ENCODE assay signal across 18 cellular contexts in the genomic region with DNA sequence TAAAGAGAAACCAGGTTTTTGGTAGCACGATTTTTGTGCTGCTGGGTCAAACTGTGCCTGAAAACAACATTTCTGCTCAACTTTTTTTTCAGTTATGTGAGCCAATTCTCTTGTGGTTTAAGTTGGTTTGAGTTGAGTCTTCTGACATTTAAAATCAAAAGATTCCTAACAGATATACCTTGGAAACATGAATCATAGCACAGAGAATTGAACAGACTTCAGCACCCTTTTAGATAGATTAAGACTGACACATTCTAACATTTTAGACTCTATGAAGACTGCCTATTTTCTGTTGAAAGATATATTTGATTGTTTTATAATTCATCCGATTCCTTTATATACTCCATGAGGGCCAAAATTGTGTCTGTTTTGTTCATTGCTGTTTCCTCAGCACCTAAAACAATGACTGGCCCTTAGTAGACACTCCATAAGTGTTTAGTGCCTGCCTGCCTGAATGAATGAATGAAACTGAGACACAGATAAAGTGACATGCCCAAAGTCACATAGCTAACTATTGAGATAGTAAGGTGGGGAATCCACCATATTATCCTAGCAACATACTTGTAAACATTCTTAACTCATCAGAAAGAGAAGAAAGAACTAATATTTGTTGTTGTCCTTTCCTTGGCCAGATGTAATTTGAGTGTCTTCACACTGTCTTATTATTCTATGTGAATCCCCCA.
DNase-seq lines count a peak whose midpoint lies in the region; ATAC-seq, FAIRE-seq and TF ChIP-seq lines count a peak whose summit lies in the region.
"Had no signal": no experiment of that assay in that cellular context is flagged by ENCODE, and none has a peak within 500 bp of the region (broad histone marks: within the 10 kb centered on the region; RNA-seq: fewer than 3 reads in every experiment).

No MANE protein-coding gene starts in this region.

- H3K27ac ChIP-seq in H1 (ENCODE audit: low read depth, low read length): no peak overlapping the region
- no peak overlapping the region for H3K27ac ChIP-seq in neuronal stem cell (replicated peaks; ENCODE audit: low read length)

- H2AK5ac ChIP-seq in H1 (ENCODE audit: low read depth, low read length) (no peak overlapping the region), neuronal stem cell (ENCODE audit: low read depth, low read length) (no peak overlapping the region)

- H3K18ac ChIP-seq in H1 (ENCODE audit: extremely low read depth, low read length) (no peak overlapping the region), neuronal stem cell (ENCODE audit: low read length) (no peak overlapping the region)

- CTCF ChIA-PET in activated naive CD4-positive, alpha-beta T cell treated with anti-CD3 and anti-CD28 coated beads for 36 hours (lab: Charles Lee): interaction anchor here (0.6 kb wide), 1 partner anchor 385 kb away, joined by 3 read pairs; no protein-coding TSS in a partner anchor
- CTCF ChIA-PET in H1 (lab: Charles Lee; ENCODE audit: partially characterized antibody): interaction anchor here (0.8 kb wide), 1 partner anchor 26 kb away, joined by 4 read pairs; no protein-coding TSS in a partner anchor

- TF ChIP-seq RAD21 in H1 (IDR thresholded peaks at IDR 0.05 in 1 of 2, conservative IDR thresholded peaks at IDR 0.05 in 1 of 2; ENCODE audit: low read depth in 2 of 2, low read length in 2 of 2): no peak

- peak overlapping the region; percentile 89 for H3K27ac Mint-ChIP-seq in activated naive CD4-positive, alpha-beta T cell treated with anti-CD3 and anti-CD28 coated beads for 36 hours
- H3K27ac Mint-ChIP-seq in stimulated activated naive CD8-positive, alpha-beta T cell treated with anti-CD3 and anti-CD28 coated beads, Interleukin-15, amount 100 ng/mL, for 72 hours: peak overlapping the region; percentile 19 to 90

- H3K4me2 ChIP-seq in H1 (ENCODE audit: insufficient read depth in 1 of 2, low read depth in 2 of 2, low read length in 2 of 2) (no peak overlapping the region), neuronal stem cell (ENCODE audit: insufficient read depth, low read length, poor library complexity, severe bottlenecking) (no peak overlapping the region)

- no peaks in the 10 kb centered on the region for H3K27me3 Mint-ChIP-seq in activated naive CD4-positive, alpha-beta T cell treated with anti-CD3 and anti-CD28 coated beads for 36 hours (ENCODE audit: low read depth)
- no peaks in the 10 kb centered on the region for H3K27me3 Mint-ChIP-seq in stimulated activated naive CD8-positive, alpha-beta T cell treated with anti-CD3 and anti-CD28 coated beads, Interleukin-15, amount 100 ng/mL, for 72 hours
- H3K27me3 Mint-ChIP-seq: CD4-positive, CD25-positive, alpha-beta regulatory T cell had no signal

- H3K14ac ChIP-seq in H1 (ENCODE audit: insufficient read length) (no peak overlapping the region), neuronal stem cell (ENCODE audit: low read length) (no peak overlapping the region)

- H3K23me2 ChIP-seq in H1 (ENCODE audit: low read depth, low read length): no peaks in the 10 kb centered on the region

- no peak for TF ChIP-seq POLR2A in H1 (IDR thresholded peaks at IDR 0.05; ENCODE audit: control extremely low read depth in 1 of 2, low read depth in 2 of 2, low read length in 2 of 2)

- H3K4ac ChIP-seq in H1 (replicated peaks; ENCODE audit: insufficient read length, low read depth, low read length) (no peak overlapping the region), neuronal stem cell (ENCODE audit: low read length) (no peak overlapping the region)

- no peak overlapping the region for H3K4me3 ChIP-seq in H1 (ENCODE audit: extremely low read depth in 1 of 4, insufficient read depth in 2 of 4, low read depth in 3 of 4, low read length in 4 of 4)
- no peak overlapping the region for H3K4me3 ChIP-seq in neuronal stem cell (ENCODE audit: low read length in 2 of 2)
- H3K4me3 ChIP-seq: K562 had no signal

- no peaks in the 10 kb centered on the region for H4K20me1 ChIP-seq in H1 (replicated peaks in 1 of 2; ENCODE audit: control insufficient read depth in 1 of 2, insufficient read depth in 2 of 2, low read length in 2 of 2)

- H3K4me1 ChIP-seq in H1 (replicated peaks in 1 of 4; ENCODE audit: control insufficient read depth in 3 of 4, insufficient read depth in 4 of 4, low read length in 3 of 4) (no peaks in the 10 kb centered on the region), neuronal stem cell (ENCODE audit: control insufficient read depth in 2 of 2, insufficient read depth in 1 of 2, low read depth in 1 of 2, low read length in 2 of 2) (no peaks in the 10 kb centered on the region)

- 89% methylated on average over 2 of the region's 2 CpGs; no CpG with 5 or more reads in 1 of the 2 experiments for WGBS in H1 (ENCODE audit: extremely low coverage in 1 of 2, insufficient coverage in 1 of 2, insufficient read length in 1 of 2, insufficient replicate concordance in 2 of 2, low coverage in 1 of 2, low lambda C conversion rate in 2 of 2, missing lambda C conversion rate in 1 of 2), 2 experiments
- no CpG with 5 or more reads among the region's 2 CpGs for WGBS in neuronal stem cell (ENCODE audit: extremely low coverage in 2 of 2, insufficient read length in 2 of 2, insufficient replicate concordance in 1 of 2), 2 donors

- H3K79me2 ChIP-seq in H1 (ENCODE audit: control insufficient read depth in 1 of 2, insufficient read depth in 2 of 2, low read length in 2 of 2): no peaks in the 10 kb centered on the region

- TF ChIP-seq EP300 in H1 (IDR thresholded peaks at IDR 0.05; ENCODE audit: borderline replicate concordance in 1 of 2, low read depth in 2 of 2, low read length in 2 of 2): no peak

- no peaks in the 10 kb centered on the region for H3K36me3 Mint-ChIP-seq in activated naive CD4-positive, alpha-beta T cell treated with anti-CD3 and anti-CD28 coated beads for 36 hours (ENCODE audit: low read depth)
- H3K36me3 Mint-ChIP-seq: CD4-positive, CD25-positive, alpha-beta regulatory T cell had no signal

- H3K23ac ChIP-seq in H1 (ENCODE audit: insufficient read length) (no peak overlapping the region), neuronal stem cell (ENCODE audit: low read depth, low read length, poor library complexity) (no peak overlapping the region)

- H2AFZ ChIP-seq in H1 (ENCODE audit: low read length) (no peak overlapping the region), neuronal stem cell (ENCODE audit: low read length) (no peak overlapping the region)

- H2BK15ac ChIP-seq in H1 (ENCODE audit: low read length): no peak overlapping the region
- no peak overlapping the region for H2BK15ac ChIP-seq in neuronal stem cell (ENCODE audit: low read length)

- peaks cover 4% of the 10 kb centered on the region for H3K9me3 Mint-ChIP-seq in activated naive CD4-positive, alpha-beta T cell treated with anti-CD3 and anti-CD28 coated beads for 36 hours
- peaks cover 9 to 24% of the 10 kb centered on the region in 2 donors for H3K9me3 Mint-ChIP-seq in stimulated activated naive CD8-positive, alpha-beta T cell treated with anti-CD3 and anti-CD28 coated beads, Interleukin-15, amount 100 ng/mL, for 72 hours

- no peaks in the 10 kb centered on the region for H3K9me3 ChIP-seq in H1 (ENCODE audit: insufficient read depth in 2 of 2, low read depth in 1 of 2, low read length in 1 of 2)
- H3K9me3 ChIP-seq in neuronal stem cell (replicated peaks in 1 of 2; ENCODE audit: control insufficient read depth in 2 of 2, insufficient read depth in 1 of 2, low read depth in 1 of 2, low read length in 2 of 2): no peaks in the 10 kb centered on the region

- POLR2A ChIA-PET in H1 (lab: Charles Lee; ENCODE audit: partially characterized antibody): no interaction called here

- H4K91ac ChIP-seq in H1 (replicated peaks; ENCODE audit: insufficient read length, low read length) (no peak overlapping the region), neuronal stem cell (ENCODE audit: low read depth, low read length, poor library complexity) (no peak overlapping the region)

- H3K56ac ChIP-seq in H1 (replicated peaks; ENCODE audit: insufficient read length, low read depth, low read length): no peak overlapping the region

- H4K8ac ChIP-seq in H1 (ENCODE audit: extremely low read depth, insufficient read depth, low read length): no peak overlapping the region
- no peak overlapping the region for H4K8ac ChIP-seq in neuronal stem cell (ENCODE audit: low read depth, low read length)

- intact Hi-C loops in activated naive CD4-positive, alpha-beta T cell treated with anti-CD3 and anti-CD28 coated beads for 36 hours (cut with micrococcal nuclease): loop anchor here (1.0 to 5.0 kb wide), 8 partner anchors 15 to 608 kb away; no protein-coding TSS in a partner anchor

- H4K5ac ChIP-seq in H1 (ENCODE audit: insufficient read length, low read depth, low read length): no peak overlapping the region

- H2BK5ac ChIP-seq in H1 (ENCODE audit: low read depth, low read length) (no peak overlapping the region), neuronal stem cell (ENCODE audit: low read length) (no peak overlapping the region)

- ATAC-seq in activated CD4-positive, CD25-positive, alpha-beta regulatory T cell treated with anti-CD3 and anti-CD28 coated beads, Interleukin-2, amount 50 U/mL, for 24 hours: peak; percentile 70 to 73
- ATAC-seq in stimulated activated naive CD8-positive, alpha-beta T cell treated with anti-CD3 and anti-CD28 coated beads, Interleukin-15, amount 100 ng/mL, for 72 hours: peak; percentile 60
- ATAC-seq: K562, Panc1 had no signal

- peaks cover 65% of the 10 kb centered on the region for H3K4me1 Mint-ChIP-seq in activated naive CD4-positive, alpha-beta T cell treated with anti-CD3 and anti-CD28 coated beads for 36 hours (ENCODE audit: low read depth)
- peaks cover 57% of the 10 kb centered on the region for H3K4me1 Mint-ChIP-seq in stimulated activated naive CD8-positive, alpha-beta T cell treated with anti-CD3 and anti-CD28 coated beads, Interleukin-15, amount 100 ng/mL, for 72 hours

- no peak for TF ChIP-seq CTCF in H1 (IDR thresholded peaks at IDR 0.05; ENCODE audit: control extremely low read depth in 1 of 3, insufficient read depth in 1 of 3, low read depth in 1 of 3, low read length in 3 of 3)

- H3K27me3 ChIP-seq in H1 (replicated peaks in 1 of 4; ENCODE audit: control insufficient read depth in 3 of 4, extremely low read depth in 1 of 4, insufficient read depth in 3 of 4, low read length in 3 of 4) (no peaks in the 10 kb centered on the region), neuronal stem cell (ENCODE audit: control insufficient read depth in 3 of 3, insufficient read depth in 3 of 3, low read depth in 1 of 3, low read length in 3 of 3) (peaks cover 0 to 5% (median 0%) of the 10 kb centered on the region in 3 experiments)

- no peak overlapping the region for H2BK20ac ChIP-seq in H1 (ENCODE audit: low read length)

- H3K79me1 ChIP-seq in H1 (ENCODE audit: low read depth, low read length) (no peaks in the 10 kb centered on the region), neuronal stem cell (ENCODE audit: low read depth, low read length) (no peaks in the 10 kb centered on the region)

- H3K36me3 ChIP-seq in H1 (ENCODE audit: control insufficient read depth in 2 of 4, insufficient read depth in 4 of 4, low read length in 3 of 4) (no peaks in the 10 kb centered on the region), neuronal stem cell (replicated peaks in 1 of 2; ENCODE audit: control insufficient read depth in 2 of 2, insufficient read depth in 2 of 2, low read length in 2 of 2) (no peaks in the 10 kb centered on the region)

- H3K9ac ChIP-seq in H1 (replicated peaks in 1 of 4; ENCODE audit: extremely low read depth in 1 of 4, low read depth in 3 of 4, low read length in 3 of 4): no peak overlapping the region
- no peak overlapping the region for H3K9ac ChIP-seq in neuronal stem cell (ENCODE audit: low read depth, low read length, poor library complexity)

- DNase-seq in activated CD4-positive, CD25-positive, alpha-beta regulatory T cell treated with anti-CD3 and anti-CD28 coated beads, Interleukin-2, amount 50 U/mL, for 72 hours: no peak
- peak; percentile 21 for DNase-seq in activated naive CD4-positive, alpha-beta T cell treated with anti-CD3 and anti-CD28 coated beads for 36 hours
- DNase-seq in activated naive CD4-positive, alpha-beta T cell treated with anti-CD3 and anti-CD28 coated beads, Interleukin-2, amount 50 U/mL, for 16 hours: no peak
- no peak for DNase-seq in H1 (ENCODE audit: low read depth in 1 of 2, low spot score in 2 of 2)
- DNase-seq in stimulated activated naive CD8-positive, alpha-beta T cell treated with anti-CD3 and anti-CD28 coated beads, Interleukin-15, amount 100 ng/mL, for 72 hours: no peak
- DNase-seq in neuronal stem cell (ENCODE audit: low spot score): no peak
- DNase-seq in RCC 7860 (ENCODE audit: low spot score): no peak
- DNase-seq: 8988T; CD4-positive, CD25-positive, alpha-beta regulatory T cell; COR-L47; DMS 273 treated with DMSO at 0.1 percent for 48 hours; DND-41; NCI-H1092 treated with DMSO at 0.1 percent for 48 hours; NCI-H2081 treated with DMSO at 0.1 percent for 48 hours had no signal

- H3K4me3 Mint-ChIP-seq in activated naive CD4-positive, alpha-beta T cell treated with anti-CD3 and anti-CD28 coated beads for 36 hours: no peak overlapping the region
- H3K4me3 Mint-ChIP-seq in stimulated activated naive CD8-positive, alpha-beta T cell treated with anti-CD3 and anti-CD28 coated beads, Interleukin-15, amount 100 ng/mL, for 72 hours: peak overlapping the region; percentile 8 to 58
- H3K4me3 Mint-ChIP-seq: CD4-positive, CD25-positive, alpha-beta regulatory T cell had no signal

- peak; percentile 32 for FAIRE-seq in H1 (lab: Jason Lieb, UNC)
- no peak for FAIRE-seq in RCC 7860 (lab: Jason Lieb, UNC)
- FAIRE-seq: H54, K562 had no signal

- H2BK120ac ChIP-seq in H1 (replicated peaks; ENCODE audit: low read depth, low read length): no peak overlapping the region
- no peak overlapping the region for H2BK120ac ChIP-seq in neuronal stem cell (ENCODE audit: low read depth, low read length)

- H2BK12ac ChIP-seq in H1 (ENCODE audit: low read depth, low read length): no peak overlapping the region
- H2BK12ac ChIP-seq in neuronal stem cell (ENCODE audit: low read length): no peak overlapping the region
